In genomic region chr12:30847259-30847658, GRCh38 we compare ENCODE assay signal across 8 cellular contexts.
DNase-seq lines count a peak whose midpoint lies in the region; ATAC-seq and TF ChIP-seq lines count a peak whose summit lies in the region.

No MANE protein-coding gene starts in this region.

- DNase-seq in A172 (ENCODE audit: low spot score) (peak; percentile 57), GM03348 (ENCODE audit: low spot score) (peak; percentile 38), NCI-H1436 treated with DMSO at 0.1 percent for 48 hours (lab: John Stamatoyannopoulos, UW) (peak; percentile 5), fibroblast of lung (ENCODE audit: low read depth in 2 of 2) (peak; percentile 58 to 81), renal cortical epithelial cell (ENCODE audit: low read depth) (peak; percentile 62)
- DNase-seq in activated CD4-positive, CD25-positive, alpha-beta regulatory T cell treated with anti-CD3 and anti-CD28 coated beads, Interleukin-2, amount 50 U/mL, for 72 hours: no peak

- no peaks in the 10 kb centered on the region for H3K36me3 ChIP-seq in fibroblast of lung (ENCODE audit: control insufficient read depth, insufficient read depth, low read length)

- H3K4me1 ChIP-seq in fibroblast of lung (ENCODE audit: control insufficient read depth, extremely low read depth, insufficient read depth, low read length): no peaks in the 10 kb centered on the region

- no peaks in the 10 kb centered on the region for H3K79me2 ChIP-seq in fibroblast of lung (ENCODE audit: control insufficient read depth, insufficient read depth, low read length)

- no peak overlapping the region for H2AFZ ChIP-seq in fibroblast of lung (ENCODE audit: low read length)

- H3K4me2 ChIP-seq in fibroblast of lung (ENCODE audit: extremely low read depth, insufficient read depth, low read length): no peak overlapping the region

- no peaks in the 10 kb centered on the region for H4K20me1 ChIP-seq in fibroblast of lung (ENCODE audit: control insufficient read depth, extremely low read depth, insufficient read depth, low read length)

- no peaks in the 10 kb centered on the region for H3K27me3 ChIP-seq in fibroblast of lung (ENCODE audit: control insufficient read depth, insufficient read depth, low read length)

- H3K9me3 ChIP-seq in fibroblast of lung (ENCODE audit: control insufficient read depth, insufficient read depth, low read depth, low read length): no peaks in the 10 kb centered on the region

- TF ChIP-seq CTCF in fibroblast of lung (conservative IDR thresholded peaks at IDR 0.05 in 1 of 2, IDR thresholded peaks at IDR 0.05 in 1 of 2; ENCODE audit: low read depth in 1 of 2, low read length in 2 of 2): peak; percentile 61 to 62

- H3K9ac ChIP-seq in fibroblast of lung (ENCODE audit: insufficient read depth, low read length): no peak overlapping the region

- no peak overlapping the region for H3K4me3 ChIP-seq in fibroblast of lung (replicated peaks in 1 of 4; ENCODE audit: control extremely low read depth in 1 of 4, insufficient read depth in 1 of 4, low read depth in 3 of 4, low read length in 4 of 4)

- no peak overlapping the region for H3K27ac ChIP-seq in fibroblast of lung (ENCODE audit: insufficient read depth, low read length)

- ATAC-seq in SK-N-SH treated with all-trans-retinoic acid at 6 μM for 48 hours: peak; percentile 62
- no peak for ATAC-seq in GM21717 (IDR thresholded peaks at IDR 0.05; ENCODE audit: unreplicated experiment)

TF ChIP-seq in SK-N-SH treated with all-trans-retinoic acid at 6 μM for 48 hours, 23 proteins besides CTCF, POLR2A, EP300 and RAD21:
- TF ChIP-seq CSDC2 (CRISPR knock-in tag; IDR thresholded peaks at IDR 0.05) (no peak), ZFP30 (CRISPR knock-in tag; IDR thresholded peaks at IDR 0.05) (no peak), ISL1 (CRISPR knock-in tag; IDR thresholded peaks at IDR 0.05) (no peak), SNAI2 (CRISPR knock-in tag; IDR thresholded peaks at IDR 0.05) (no peak), ZC3H10 (CRISPR knock-in tag; IDR thresholded peaks at IDR 0.05) (no peak), PATZ1 (CRISPR knock-in tag; IDR thresholded peaks at IDR 0.05; ENCODE audit: borderline replicate concordance) (no peak), PPARA (CRISPR knock-in tag; IDR thresholded peaks at IDR 0.05; ENCODE audit: borderline replicate concordance) (no peak), ZFP3 (CRISPR knock-in tag; IDR thresholded peaks at IDR 0.05) (no peak), POU6F1 (CRISPR knock-in tag; IDR thresholded peaks at IDR 0.05; ENCODE audit: borderline replicate concordance, low read depth) (no peak), CREB5 (CRISPR knock-in tag; IDR thresholded peaks at IDR 0.05; ENCODE audit: low read depth) (no peak), OSR1 (CRISPR knock-in tag; IDR thresholded peaks at IDR 0.05) (no peak), GLIS3 (CRISPR knock-in tag; IDR thresholded peaks at IDR 0.05) (no peak), RARB (CRISPR knock-in tag; IDR thresholded peaks at IDR 0.05) (no peak; the same call in 1 of the 2 replicates), TCF4 (CRISPR knock-in tag; IDR thresholded peaks at IDR 0.05; ENCODE audit: borderline replicate concordance) (no peak)
TF ChIP-seq in SK-N-SH treated with all-trans-retinoic acid at 6 μM for 48 hours: peak in this region for 0.
